Comparison of ENCODE assay signal across 31 cellular contexts in the genomic region with DNA sequence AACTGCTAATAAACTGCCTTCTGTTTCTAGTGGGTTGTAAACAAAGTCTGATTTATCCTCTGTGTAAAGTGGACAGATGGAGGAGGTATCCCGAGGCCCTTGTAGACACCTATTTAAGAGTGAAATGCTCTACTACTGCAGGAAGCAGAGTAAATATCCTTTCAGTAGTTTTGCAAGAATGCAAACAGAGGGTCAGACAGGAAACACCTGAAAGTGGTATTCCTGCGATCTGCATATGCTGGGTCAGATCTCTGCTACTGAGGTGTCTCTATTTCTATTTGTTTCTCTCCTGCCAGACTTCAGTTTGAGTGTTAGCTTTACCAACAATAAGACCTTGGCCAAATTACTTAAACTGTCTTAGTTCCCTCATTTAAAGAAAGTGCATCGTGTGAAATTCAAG. TPM values are rescaled to one million over a fixed set of nuclear protein-coding genes. Genes with fewer than 3 reads are reported as not detected.
DNase-seq lines count a peak whose midpoint lies in the region; ATAC-seq and TF ChIP-seq lines count a peak whose summit lies in the region.
"Had no signal": no experiment of that assay in that cellular context is flagged by ENCODE, and none has a peak within 500 bp of the region (broad histone marks: within the 10 kb centered on the region; RNA-seq: fewer than 3 reads in every experiment).

No MANE protein-coding gene starts in this region.

- DNase-seq in natural killer cell (no peak), NCI-H2029 (lab: John Stamatoyannopoulos, UW) (peak; percentile 49), endothelial cell (ENCODE audit: low spot score) (no peak), SIG-M5 (lab: John Stamatoyannopoulos, UW) (no peak), Kasumi-1 (lab: John Stamatoyannopoulos, UW) (no peak)
- DNase-seq in natural killer cell treated with Interleukin-12 subunit alpha and Interleukin-12 subunit beta and Interleukin-15 and Interleukin-18, amount 100 ng/mL, for 72 hours (ENCODE audit: low spot score) = no peak
- DNase-seq: activated CD4-positive, alpha-beta T cell treated with anti-CD3 and anti-CD28 coated beads, Interleukin-2, amount 50 U/mL, for 1 hour; activated CD4-positive, CD25-positive, alpha-beta regulatory T cell; activated effector memory CD4-positive, alpha-beta T cell treated with Interleukin-2 at 50 U/mL for 16 hours; activated T-cell treated with anti-CD3 and anti-CD28 coated beads, Interleukin-2, amount 50 U/mL, for 1 hour; C1 segment of cervical spinal cord; DMS79; dorsolateral prefrontal cortex; foreskin melanocyte; GDM1; heart left ventricle; mucosa of descending colon; NCI-H1105 treated with DMSO at 0.1 percent for 48 hours; NCI-H2227 treated with DMSO at 0.1 percent for 48 hours; nephron progenitor cell; PC-9; stimulated activated CD4-positive, alpha-beta T cell treated with anti-CD3 and anti-CD28 coated beads, Interleukin-15, amount 100 ng/mL, for 24 hours had no signal

- peak overlapping the region; percentile 19 to 69 for H3K27ac Mint-ChIP-seq in natural killer cell
- H3K27ac Mint-ChIP-seq in natural killer cell treated with Interleukin-12 subunit alpha and Interleukin-12 subunit beta and Interleukin-15 and Interleukin-18, amount 100 ng/mL, for 72 hours = peak overlapping the region in 1 of 2 donors; percentile 32
- H3K27ac Mint-ChIP-seq in endothelial cell (ENCODE audit: unreplicated experiment) = peak overlapping the region; percentile 70
- H3K27ac Mint-ChIP-seq: activated naive CD4-positive, alpha-beta T cell treated with anti-CD3 and anti-CD28 coated beads, Interleukin-2, amount 50 U/mL, for 72 hours; IgD-negative memory B cell; nephron progenitor cell; stimulated activated effector memory CD8-positive, alpha-beta T cell treated with anti-CD3 and anti-CD28 coated beads, Interleukin-12 subunit alpha, Interleukin-12 subunit beta, amount 100 ng/mL, for 72 hours; T-helper 1 cell treated with Interleukin-12 subunit alpha and Interleukin-12 subunit beta and Interleukin-4 antibody, amounts not matched to agents 30 μg/mL and 1 μg/mL, for 36 hours had no signal

- H3K4me3 Mint-ChIP-seq in natural killer cell (no peak overlapping the region), endothelial cell (ENCODE audit: unreplicated experiment) (no peak overlapping the region)
- H3K4me3 Mint-ChIP-seq in natural killer cell treated with Interleukin-12 subunit alpha and Interleukin-12 subunit beta and Interleukin-15 and Interleukin-18, amount 100 ng/mL, for 72 hours = no peak overlapping the region
- H3K4me3 Mint-ChIP-seq: IgD-negative memory B cell; nephron progenitor cell; stimulated activated effector memory CD8-positive, alpha-beta T cell treated with anti-CD3 and anti-CD28 coated beads, Interleukin-12 subunit alpha, Interleukin-12 subunit beta, amount 100 ng/mL, for 72 hours; T-helper 1 cell treated with Interleukin-12 subunit alpha and Interleukin-12 subunit beta and Interleukin-4 antibody, amounts not matched to agents 30 μg/mL and 1 μg/mL, for 36 hours had no signal

- peaks cover 33% of the 10 kb centered on the region in 2 donors for H3K4me1 Mint-ChIP-seq in natural killer cell
- H3K4me1 Mint-ChIP-seq in natural killer cell treated with Interleukin-12 subunit alpha and Interleukin-12 subunit beta and Interleukin-15 and Interleukin-18, amount 100 ng/mL, for 72 hours (ENCODE audit: low read depth in 2 of 2) = peaks cover 17 to 21% of the 10 kb centered on the region in 2 donors
- peaks cover 13% of the 10 kb centered on the region for H3K4me1 Mint-ChIP-seq in endothelial cell (ENCODE audit: unreplicated experiment)
- H3K4me1 Mint-ChIP-seq: IgD-negative memory B cell had no signal

- H3K27me3 Mint-ChIP-seq in natural killer cell (ENCODE audit: low read depth in 2 of 2) (no peaks in the 10 kb centered on the region), endothelial cell (ENCODE audit: unreplicated experiment) (peaks cover 2% of the 10 kb centered on the region)
- no peaks in the 10 kb centered on the region for H3K27me3 Mint-ChIP-seq in natural killer cell treated with Interleukin-12 subunit alpha and Interleukin-12 subunit beta and Interleukin-15 and Interleukin-18, amount 100 ng/mL, for 72 hours
- H3K27me3 Mint-ChIP-seq: IgD-negative memory B cell had no signal

- no peaks in the 10 kb centered on the region for H3K36me3 Mint-ChIP-seq in natural killer cell
- H3K36me3 Mint-ChIP-seq in natural killer cell treated with Interleukin-12 subunit alpha and Interleukin-12 subunit beta and Interleukin-15 and Interleukin-18, amount 100 ng/mL, for 72 hours = no peaks in the 10 kb centered on the region
- no peaks in the 10 kb centered on the region for H3K36me3 Mint-ChIP-seq in endothelial cell (ENCODE audit: low read depth, unreplicated experiment)
- H3K36me3 Mint-ChIP-seq: IgD-negative memory B cell; stimulated activated effector memory CD8-positive, alpha-beta T cell treated with anti-CD3 and anti-CD28 coated beads, Interleukin-12 subunit alpha, Interleukin-12 subunit beta, amount 100 ng/mL, for 72 hours had no signal

- H3K9me3 Mint-ChIP-seq in natural killer cell (no peaks in the 10 kb centered on the region), endothelial cell (ENCODE audit: unreplicated experiment) (no peaks in the 10 kb centered on the region)
- H3K9me3 Mint-ChIP-seq in natural killer cell treated with Interleukin-12 subunit alpha and Interleukin-12 subunit beta and Interleukin-15 and Interleukin-18, amount 100 ng/mL, for 72 hours = no peaks in the 10 kb centered on the region

- no peak for TF ChIP-seq CTCF in natural killer cell (IDR thresholded peaks at IDR 0.05)
- TF ChIP-seq CTCF in endothelial cell (IDR thresholded peaks at IDR 0.05; ENCODE audit: unreplicated experiment) = no peak

- peak in 1 of 3 donors; percentile 38 for ATAC-seq in natural killer cell
- no peak for ATAC-seq in natural killer cell treated with Interleukin-12 subunit alpha and Interleukin-12 subunit beta and Interleukin-15 and Interleukin-18, amount 100 ng/mL, for 72 hours
- no peak for ATAC-seq in GM18861 (IDR thresholded peaks at IDR 0.05; ENCODE audit: unreplicated experiment)
- ATAC-seq: activated naive CD4-positive, alpha-beta T cell treated with anti-CD3 and anti-CD28 coated beads, Interleukin-2, amount 50 U/mL, for 72 hours; HCT116; heart left ventricle; mucosa of descending colon; Right ventricle myocardium inferior; SK-N-SH treated with all-trans-retinoic acid at 6 μM for 48 hours; stimulated activated effector memory CD8-positive, alpha-beta T cell treated with anti-CD3 and anti-CD28 coated beads, Interleukin-12 subunit alpha, Interleukin-12 subunit beta, amount 100 ng/mL, for 72 hours had no signal

- intact Hi-C loops in natural killer cell (cut with micrococcal nuclease) = no loop called here

RNA-seq across cellular contexts. Expression of a gene that starts 47.7 kb away (rescaled TPM):
- total RNA-seq in natural killer cell (10 to 100 TPM; 12.2 to 16.1 (median 14.9) TPM), endothelial cell (ENCODE audit: unreplicated experiment) (4.3 TPM)
- 1 to 10 TPM; 5.5 to 6.8 TPM for total RNA-seq in natural killer cell treated with Interleukin-12 subunit alpha and Interleukin-12 subunit beta and Interleukin-15 and Interleukin-18, amount 100 ng/mL, for 72 hours
- total RNA-seq: lung microvascular endothelial cell, PC-9 had no signal
